Comparison of ENCODE assay signal across 11 cellular contexts in genomic region chr17:50542795-50543774, GRCh38. TPM values are rescaled to one million over a fixed set of nuclear protein-coding genes. Genes with fewer than 3 reads are reported as not detected.
DNase-seq lines count a peak whose midpoint lies in the region; ATAC-seq and TF ChIP-seq lines count a peak whose summit lies in the region.
"Had no signal": no experiment of that assay in that cellular context is flagged by ENCODE, and none has a peak within 500 bp of the region (broad histone marks: within the 10 kb centered on the region; RNA-seq: fewer than 3 reads in every experiment).

No MANE protein-coding gene starts in this region.

- ATAC-seq in activated naive CD8-positive, alpha-beta T cell treated with anti-CD3 and anti-CD28 coated beads, Interleukin-2, amount 50 U/mL, for 24 hours, result no peak
- ATAC-seq in lower lobe of right lung (peak; percentile 23 to 67), gastrocnemius medialis (no peak), HG02623 (IDR thresholded peaks at IDR 0.05; ENCODE audit: unreplicated experiment) (no peak)

- H3K9me3 Mint-ChIP-seq in activated naive CD8-positive, alpha-beta T cell treated with anti-CD3 and anti-CD28 coated beads, Interleukin-2, amount 50 U/mL, for 24 hours, result no peaks in the 10 kb centered on the region

- peaks cover 14% of the 10 kb centered on the region for H3K4me1 Mint-ChIP-seq in activated naive CD8-positive, alpha-beta T cell treated with anti-CD3 and anti-CD28 coated beads, Interleukin-2, amount 50 U/mL, for 24 hours

- no peak overlapping the region for H3K27ac ChIP-seq in A673 (ENCODE audit: low read depth, low read length, poor library complexity, severe bottlenecking)
- H3K27ac ChIP-seq in HUES6 (ENCODE audit: low read depth, low read length), result no peak overlapping the region
- H3K27ac ChIP-seq in lower lobe of right lung, result peak overlapping the region; percentile 36
- no peak overlapping the region for H3K27ac ChIP-seq in gastrocnemius medialis
- H3K27ac ChIP-seq: HL-60 had no signal

- POLR2A ChIA-PET in A673 (lab: Charles Lee; ENCODE audit: low non-redundant PET), result no interaction called here

- no peak for TF ChIP-seq CTCF in A673 (conservative IDR thresholded peaks at IDR 0.05; ENCODE audit: low read depth, low read length)
- no peak for TF ChIP-seq CTCF in lower lobe of right lung (IDR thresholded peaks at IDR 0.05)
- no peak for TF ChIP-seq CTCF in gastrocnemius medialis (IDR thresholded peaks at IDR 0.05 in 4 of 5, conservative IDR thresholded peaks at IDR 0.05 in 1 of 5)

- no peak for TF ChIP-seq POLR2A in gastrocnemius medialis (IDR thresholded peaks at IDR 0.05)

- CTCF ChIA-PET in A673 (lab: Charles Lee), result interaction anchor here (0.6 kb wide), 1 partner anchor 64 kb away, joined by 3 read pairs; no protein-coding TSS in a partner anchor

- peaks cover 20% of the 10 kb centered on the region for H3K4me1 ChIP-seq in A673 (ENCODE audit: insufficient read depth, low read length, poor library complexity, severe bottlenecking)
- peaks cover 46% of the 10 kb centered on the region for H3K4me1 ChIP-seq in HUES6 (ENCODE audit: control insufficient read depth, insufficient read depth, low read length)
- H3K4me1 ChIP-seq in lower lobe of right lung, result peaks cover 41% of the 10 kb centered on the region
- H3K4me1 ChIP-seq in gastrocnemius medialis, result peaks cover 16 to 28% of the 10 kb centered on the region in 2 donors

- H3K9me3 ChIP-seq in A673 (ENCODE audit: low read depth, low read length, poor library complexity, severe bottlenecking), result no peaks in the 10 kb centered on the region
- no peaks in the 10 kb centered on the region for H3K9me3 ChIP-seq in HUES6 (ENCODE audit: control insufficient read depth, insufficient read depth, low read depth, low read length)
- no peaks in the 10 kb centered on the region for H3K9me3 ChIP-seq in lower lobe of right lung
- no peaks in the 10 kb centered on the region for H3K9me3 ChIP-seq in gastrocnemius medialis

- H3K4me3 ChIP-seq in A673 (ENCODE audit: low read depth, low read length, poor library complexity, severe bottlenecking), result peak overlapping the region; percentile 58
- H3K4me3 ChIP-seq in HUES6 (ENCODE audit: low read depth, low read length), result peak overlapping the region; percentile 83
- peak overlapping the region; percentile 70 for H3K4me3 ChIP-seq in lower lobe of right lung
- peak overlapping the region in 2 of 4 donors; percentile 65 to 66 for H3K4me3 ChIP-seq in gastrocnemius medialis

- intact Hi-C loops in A673 (cut with micrococcal nuclease; ENCODE audit: unreplicated experiment) (loop anchor here (5.0 to 10.0 kb wide), 2 partner anchors 61 to 242 kb away; no protein-coding TSS in a partner anchor), lower lobe of right lung (cut with DNase I) (no loop called here), gastrocnemius medialis (cut with DNase I; ENCODE audit: low total_unique reads) (loop anchor here (5.0 kb wide), 1 partner anchor 164 kb away; the partner anchor contains the start of gene ANKRD40)

- H3K36me3 Mint-ChIP-seq in activated naive CD8-positive, alpha-beta T cell treated with anti-CD3 and anti-CD28 coated beads, Interleukin-2, amount 50 U/mL, for 24 hours (ENCODE audit: low read depth), result no peaks in the 10 kb centered on the region

- no peak overlapping the region for H3K9ac ChIP-seq in HUES6 (ENCODE audit: low read length)

- peaks cover 12% of the 10 kb centered on the region for H3K27me3 Mint-ChIP-seq in activated naive CD8-positive, alpha-beta T cell treated with anti-CD3 and anti-CD28 coated beads, Interleukin-2, amount 50 U/mL, for 24 hours

- no TSS peak for BruUV-seq in A673 (replicated peaks; lab: Mats Ljungman, UMichigan)

- in situ Hi-C loops in gastrocnemius medialis (cut with MboI; ENCODE audit: low sequenced_read_pairs in 4 of 4), result loop anchor here (5.0 to 25.0 kb wide), 6 partner anchors 84 to 412 kb away; partner anchors contain the start of genes ABCC3 (in 1 of the 4) and WFIKKN2 (in 1 of the 4)

- no peak overlapping the region for H3K27ac Mint-ChIP-seq in activated naive CD8-positive, alpha-beta T cell treated with anti-CD3 and anti-CD28 coated beads, Interleukin-2, amount 50 U/mL, for 24 hours

- H3K27me3 ChIP-seq in A673 (replicated peaks; ENCODE audit: insufficient read depth, low read depth, low read length, poor library complexity), result no peaks in the 10 kb centered on the region
- H3K27me3 ChIP-seq in HUES6 (ENCODE audit: control insufficient read depth, insufficient read depth, low read length), result peaks cover 11% of the 10 kb centered on the region
- no peaks in the 10 kb centered on the region for H3K27me3 ChIP-seq in lower lobe of right lung (ENCODE audit: low read depth)
- H3K27me3 ChIP-seq in gastrocnemius medialis, result no peaks in the 10 kb centered on the region

- H3K36me3 ChIP-seq in A673 (ENCODE audit: insufficient read depth, low read length, poor library complexity, severe bottlenecking) (no peaks in the 10 kb centered on the region), HUES6 (ENCODE audit: control insufficient read depth, insufficient read depth, low read length) (no peaks in the 10 kb centered on the region), lower lobe of right lung (no peaks in the 10 kb centered on the region), gastrocnemius medialis (no peaks in the 10 kb centered on the region)

- peak overlapping the region; percentile 74 for H3K4me3 Mint-ChIP-seq in activated naive CD8-positive, alpha-beta T cell treated with anti-CD3 and anti-CD28 coated beads, Interleukin-2, amount 50 U/mL, for 24 hours

- DNase-seq in A673 (ENCODE audit: low spot score), result no peak
- no peak for DNase-seq in activated naive CD8-positive, alpha-beta T cell treated with anti-CD3 and anti-CD28 coated beads, Interleukin-2, amount 50 U/mL, for 24 hours
- DNase-seq in lower lobe of right lung, result peak; percentile 82
- DNase-seq in gastrocnemius medialis, result no peak
- no peak for DNase-seq in NCI-H226
- DNase-seq in NK-92 treated with Interleukin-12 subunit alpha and Interleukin-12 subunit beta, amount 100 ng/mL, for 24 hours (lab: John Stamatoyannopoulos, UW), result no peak
- DNase-seq: activated effector memory CD4-positive, alpha-beta T cell treated with Interleukin-2 at 50 U/mL for 16 hours had no signal

RNA-seq across cellular contexts. Expression of gene SPATA20, which starts 3.9 kb away (rescaled TPM):
- total RNA-seq in A673 (2021), result 11.1 and 16.5 TPM in 2 replicates
- 29.7 TPM for total RNA-seq in lower lobe of right lung
- total RNA-seq in gastrocnemius medialis, result 10 to 100 TPM; 22.3 to 67.9 (median 29.1) TPM

RNA-seq across cellular contexts. Expression of gene EPN3, which starts 10.6 kb away (rescaled TPM):
- total RNA-seq in A673 (2021) (0.09 TPM in 1 of 2 replicates, not detected in the other), lower lobe of right lung (1.5 TPM), gastrocnemius medialis (not detected)

RNA-seq across cellular contexts. Expression of gene CACNA1G, which starts 17.4 kb away (rescaled TPM):
- total RNA-seq in A673 (2021) (7.1 and 10.8 TPM in 2 replicates), lower lobe of right lung (0.21 TPM), gastrocnemius medialis (under 1 TPM in 2 of 4 donors, not detected in 2; 0.09 to 0.10 TPM)
- total RNA-seq: pulmonary artery endothelial cell had no signal

RNA-seq across cellular contexts. Expression of gene MYCBPAP, which starts 34.8 kb away (rescaled TPM):
- total RNA-seq in A673 (2021) (0.92 and 1.2 TPM in 2 replicates), lower lobe of right lung (3.8 TPM), gastrocnemius medialis (not detected)

Comparison
In these comparisons a context has a peak if more than half of its experiments do, and no peak if none do; other contexts are left out.
1. ATAC-seq: peak in lower lobe of right lung (2 of 2); none in activated naive CD8-positive, alpha-beta T cell treated with anti-CD3 and anti-CD28 coated beads, Interleukin-2, amount 50 U/mL, for 24 hours (single experiment), gastrocnemius medialis (0 of 2) and HG02623 (single experiment).